In genomic region chr1:238399558-238399957, GRCh38 we compare ENCODE assay signal across 1 cellular context.
TF ChIP-seq lines count a peak whose summit lies in the region.

No MANE protein-coding gene starts in this region.

TF ChIP-seq in GM23338, 12 proteins besides CTCF, POLR2A, EP300 and RAD21 (continued from another document):
- no peak for TF ChIP-seq ZNF462 (CRISPR knock-in tag; IDR thresholded peaks at IDR 0.05)
